Comparison of ENCODE assay signal across 1 cellular context in the genomic region with DNA sequence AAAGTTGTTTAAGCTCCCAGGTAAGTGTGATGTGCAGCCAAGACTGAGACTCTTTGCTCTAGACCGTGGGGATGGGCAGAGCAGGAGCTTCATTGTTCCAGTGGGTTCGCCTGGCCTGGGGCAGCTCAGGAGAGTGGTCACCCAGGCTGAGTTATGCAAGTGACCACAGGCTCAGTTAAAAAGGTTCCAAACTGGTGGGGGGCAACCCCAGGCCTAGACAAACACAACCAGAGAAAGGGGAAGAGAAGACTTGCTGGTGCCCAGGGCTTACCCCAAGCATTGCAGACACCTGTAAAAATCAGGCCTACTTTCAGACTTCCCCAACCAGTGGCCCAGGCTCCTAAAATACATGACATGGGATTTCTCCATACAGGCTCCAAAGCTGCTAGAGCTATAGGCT.
TF ChIP-seq lines count a peak whose summit lies in the region.

No MANE protein-coding gene starts in this region.

TF ChIP-seq in HEK293T, 16 proteins besides CTCF, POLR2A, EP300 and RAD21 (continued from another document):
- TF ChIP-seq NFRKB (IDR thresholded peaks at IDR 0.05): no peak
- no peak for TF ChIP-seq ARNT (IDR thresholded peaks at IDR 0.05)
- no peak for TF ChIP-seq L3MBTL2 (conservative IDR thresholded peaks at IDR 0.05)
- TF ChIP-seq TARDBP (IDR thresholded peaks at IDR 0.05): no peak
- no peak for TF ChIP-seq FOXK2 (IDR thresholded peaks at IDR 0.05)
- no peak for TF ChIP-seq SUZ12 (IDR thresholded peaks at IDR 0.05)
- no peak for TF ChIP-seq FOXM1 (IDR thresholded peaks at IDR 0.05; ENCODE audit: borderline replicate concordance)
